Comparison of ENCODE assay signal across 21 cellular contexts in genomic region chr12:52014567-52015392, GRCh38. TPM values are rescaled to one million over a fixed set of nuclear protein-coding genes. Genes with fewer than 3 reads are reported as not detected.
DNase-seq lines count a peak whose midpoint lies in the region; ATAC-seq, FAIRE-seq and TF ChIP-seq lines count a peak whose summit lies in the region.
"Had no signal": no experiment of that assay in that cellular context is flagged by ENCODE, and none has a peak within 500 bp of the region (broad histone marks: within the 10 kb centered on the region; RNA-seq: fewer than 3 reads in every experiment).

No MANE protein-coding gene starts in this region.

- H3K27ac ChIP-seq in CD4-positive, alpha-beta T cell (ENCODE audit: low read depth, low read length) = no peak overlapping the region
- H3K27ac ChIP-seq in iPS DF 6.9 (ENCODE audit: low read length) = no peak overlapping the region
- H3K27ac ChIP-seq in neural progenitor cell = no peak overlapping the region
- H3K27ac ChIP-seq: colonic mucosa, epithelial cell of prostate, foreskin keratinocyte had no signal

- no peak overlapping the region for H2AFZ ChIP-seq in neural progenitor cell (replicated peaks)

- no peaks in the 10 kb centered on the region for H3K27me3 ChIP-seq in CD4-positive, alpha-beta T cell (ENCODE audit: control insufficient read depth, insufficient read depth, low read length)
- H3K27me3 ChIP-seq in iPS DF 6.9 (ENCODE audit: control insufficient read depth, insufficient read depth, low read length) (peaks cover 9% of the 10 kb centered on the region; the same call in 1 of the 2 replicates), neural progenitor cell (peaks cover 44% of the 10 kb centered on the region)
- H3K27me3 ChIP-seq: foreskin keratinocyte, upper lobe of left lung had no signal

- H3K9ac ChIP-seq in neural progenitor cell = no peak overlapping the region

- peaks cover 58% of the 10 kb centered on the region for H3K36me3 Mint-ChIP-seq in CD4-positive, alpha-beta T cell (ENCODE audit: low read depth)
- peaks cover 10% of the 10 kb centered on the region for H3K36me3 Mint-ChIP-seq in neural progenitor cell
- H3K36me3 Mint-ChIP-seq in osteocyte (ENCODE audit: unreplicated experiment) = peaks cover 2% of the 10 kb centered on the region

- H3K27ac Mint-ChIP-seq in CD4-positive, alpha-beta T cell = peak overlapping the region; percentile 56
- H3K27ac Mint-ChIP-seq in neural progenitor cell = no peak overlapping the region
- no peak overlapping the region for H3K27ac Mint-ChIP-seq in osteocyte (ENCODE audit: unreplicated experiment)
- H3K27ac Mint-ChIP-seq: stimulated activated effector memory CD8-positive, alpha-beta T cell treated with anti-CD3 and anti-CD28 coated beads, Interleukin-12 subunit alpha, Interleukin-12 subunit beta, amount 100 ng/mL, for 72 hours had no signal

- H3K4me3 Mint-ChIP-seq in CD4-positive, alpha-beta T cell = no peak overlapping the region
- H3K4me3 Mint-ChIP-seq in neural progenitor cell (no peak overlapping the region), osteocyte (ENCODE audit: unreplicated experiment) (no peak overlapping the region)
- H3K4me3 Mint-ChIP-seq: stimulated activated effector memory CD8-positive, alpha-beta T cell treated with anti-CD3 and anti-CD28 coated beads, Interleukin-12 subunit alpha, Interleukin-12 subunit beta, amount 100 ng/mL, for 72 hours had no signal

- H4K20me1 ChIP-seq in neural progenitor cell (ENCODE audit: low read depth) = peaks cover 11% of the 10 kb centered on the region

- H3K9me3 Mint-ChIP-seq in CD4-positive, alpha-beta T cell = no peaks in the 10 kb centered on the region
- no peaks in the 10 kb centered on the region for H3K9me3 Mint-ChIP-seq in neural progenitor cell
- no peaks in the 10 kb centered on the region for H3K9me3 Mint-ChIP-seq in osteocyte (ENCODE audit: unreplicated experiment)
- H3K9me3 Mint-ChIP-seq: CD8-positive, alpha-beta memory T cell; stimulated activated effector memory CD8-positive, alpha-beta T cell treated with anti-CD3 and anti-CD28 coated beads, Interleukin-12 subunit alpha, Interleukin-12 subunit beta, amount 100 ng/mL, for 72 hours had no signal

- POLR2A ChIA-PET in CD4-positive, alpha-beta T cell (lab: Charles Lee) = no interaction called here

- H3K9me3 ChIP-seq in CD4-positive, alpha-beta T cell (ENCODE audit: control insufficient read depth, low read length) = no peaks in the 10 kb centered on the region
- H3K9me3 ChIP-seq in iPS DF 6.9 (ENCODE audit: control insufficient read depth, insufficient read depth, low read length) (no peaks in the 10 kb centered on the region), neural progenitor cell (ENCODE audit: low read depth) (no peaks in the 10 kb centered on the region)
- H3K9me3 ChIP-seq: colonic mucosa, upper lobe of left lung had no signal

- H3K4me1 ChIP-seq in iPS DF 6.9 (ENCODE audit: control insufficient read depth, insufficient read depth, low read length) (peaks cover 8% of the 10 kb centered on the region), neural progenitor cell (peaks cover 16% of the 10 kb centered on the region)
- H3K4me1 ChIP-seq: colonic mucosa, foreskin keratinocyte had no signal

- H3K36me3 ChIP-seq in iPS DF 6.9 (ENCODE audit: control insufficient read depth, insufficient read depth, low read length) (no peaks in the 10 kb centered on the region), neural progenitor cell (no peaks in the 10 kb centered on the region)
- H3K36me3 ChIP-seq: colonic mucosa had no signal

- no peak for FAIRE-seq in HTR-8/SVneo (lab: Jason Lieb, UNC)

- H3K4me1 Mint-ChIP-seq in CD4-positive, alpha-beta T cell (ENCODE audit: low read depth) = no peaks in the 10 kb centered on the region
- H3K4me1 Mint-ChIP-seq in neural progenitor cell (peaks cover 23% of the 10 kb centered on the region), osteocyte (ENCODE audit: unreplicated experiment) (peaks cover 12% of the 10 kb centered on the region)
- H3K4me1 Mint-ChIP-seq: CD8-positive, alpha-beta memory T cell had no signal

- peak overlapping the region; percentile 69 for H3K4me2 ChIP-seq in neural progenitor cell

- no CpG with 5 or more reads among the region's 90 CpGs for WGBS in iPS DF 6.9 (ENCODE audit: insufficient coverage, insufficient read length)

- H3K79me2 ChIP-seq in neural progenitor cell (ENCODE audit: low read depth) = no peaks in the 10 kb centered on the region

- no peak for TF ChIP-seq CTCF in CD4-positive, alpha-beta T cell (IDR thresholded peaks at IDR 0.05)
- no peak for TF ChIP-seq CTCF in neural progenitor cell (IDR thresholded peaks at IDR 0.05)
- TF ChIP-seq CTCF in osteocyte (IDR thresholded peaks at IDR 0.05) = no peak

- CTCF ChIA-PET in CD4-positive, alpha-beta T cell (lab: Charles Lee) = no interaction called here

- no peak for DNase-seq in CD4-positive, alpha-beta T cell
- DNase-seq in NCI-H526 treated with DMSO at 0.1 percent for 48 hours (lab: John Stamatoyannopoulos, UW) (peak; percentile 21), iPS DF 6.9 (ENCODE audit: low read depth, low spot score) (no peak), neural progenitor cell (ENCODE audit: low spot score) (peak; percentile 68), NCI-H1092 (lab: John Stamatoyannopoulos, UW) (no peak), HTR-8/SVneo (ENCODE audit: insufficient read length, low spot score) (no peak), osteocyte (ENCODE audit: extremely low spot score, unreplicated experiment) (no peak), Ammon's horn (ENCODE audit: low spot score) (no peak)
- DNase-seq: activated CD4-positive, alpha-beta T cell treated with anti-CD3 and anti-CD28 coated beads, Interleukin-2, amount 50 U/mL, for 1 hour; activated naive CD4-positive, alpha-beta T cell; aorta; CD8-positive, alpha-beta memory T cell; colonic mucosa; NCI-H2081 treated with DMSO at 0.1 percent for 48 hours; NCI-H510A treated with DMSO at 0.1 percent for 48 hours had no signal

- intact Hi-C loops in CD4-positive, alpha-beta T cell (cut with DNase I, micrococcal nuclease) = no loop called here

- H3K4me3 ChIP-seq in iPS DF 6.9 (ENCODE audit: low read length) (peak overlapping the region; percentile 34; the same call in 1 of the 2 replicates), neural progenitor cell (peak overlapping the region; percentile 34)
- H3K4me3 ChIP-seq: colonic mucosa, lung, upper lobe of left lung had no signal

- no peaks in the 10 kb centered on the region for H3K27me3 Mint-ChIP-seq in CD4-positive, alpha-beta T cell
- H3K27me3 Mint-ChIP-seq in neural progenitor cell (ENCODE audit: insufficient read depth, low read depth) (peaks cover 4% of the 10 kb centered on the region), osteocyte (ENCODE audit: unreplicated experiment) (no peaks in the 10 kb centered on the region)
- H3K27me3 Mint-ChIP-seq: CD8-positive, alpha-beta memory T cell; naive thymus-derived CD4-positive, alpha-beta T cell had no signal

- H3F3A ChIP-seq in neural progenitor cell (ENCODE audit: low read depth) = peaks cover 32% of the 10 kb centered on the region

- no peak for ATAC-seq in CD4-positive, alpha-beta T cell (ENCODE audit: poor library complexity)
- ATAC-seq: stimulated activated effector memory CD8-positive, alpha-beta T cell treated with anti-CD3 and anti-CD28 coated beads, Interleukin-12 subunit alpha, Interleukin-12 subunit beta, amount 100 ng/mL, for 72 hours had no signal

RNA-seq across cellular contexts. Expression of gene TAMALIN, which starts 8.0 kb away (rescaled TPM):
- total RNA-seq in CD4-positive, alpha-beta T cell = 100 to 1,000 TPM; 495 to 525 TPM
- total RNA-seq in neural progenitor cell (ENCODE audit: low replicate concordance) (1.1 and 7.4 TPM in 2 replicates), osteocyte (22.5 and 25.5 TPM in 2 replicates)

RNA-seq across cellular contexts. Expression of gene NR4A1, which starts 36.5 kb away (rescaled TPM):
- 10 to 100 TPM; 67.0 to 79.2 TPM for total RNA-seq in CD4-positive, alpha-beta T cell
- 8.2 and 13.0 TPM in 2 replicates for total RNA-seq in neural progenitor cell (ENCODE audit: low replicate concordance)
- total RNA-seq in osteocyte = 6.7 and 13.0 TPM in 2 replicates

RNA-seq across cellular contexts. Expression of gene ATG101, which starts 55.0 kb away (rescaled TPM):
- 10 to 100 TPM; 20.6 to 20.9 TPM for total RNA-seq in CD4-positive, alpha-beta T cell
- total RNA-seq in neural progenitor cell (ENCODE audit: low replicate concordance) (19.8 and 33.7 TPM in 2 replicates), osteocyte (41.7 and 46.1 TPM in 2 replicates)

Comparison
In these comparisons a context has a peak if more than half of its experiments do, and no peak if none do; other contexts are left out.
1. DNase-seq: peak in NCI-H526 treated with DMSO at 0.1 percent for 48 hours (single experiment) and neural progenitor cell (single experiment); none in CD4-positive, alpha-beta T cell (0 of 10), iPS DF 6.9 (single experiment), NCI-H1092 (single experiment), HTR-8/SVneo (single experiment), osteocyte (single experiment) and Ammon's horn (single experiment).
2. RNA of gene TAMALIN, which starts 8.0 kb away (total RNA-seq): 495 to 525 TPM in CD4-positive, alpha-beta T cell; 22.5 to 25.5 TPM in osteocyte and 1.1 to 7.4 TPM in neural progenitor cell; every median in the first group is over 10 times any median in the second.